ENCODE assay signal across 1 cellular context in genomic region chr9:33770156-33770880, GRCh38.
TF ChIP-seq lines count a peak whose summit lies in the region.
"Not testable (repeated sequence)": the region's sequence is repeated elsewhere in the genome, so short reads cannot be mapped to it uniquely, and the experiment has no call there.

No MANE protein-coding gene starts in this region.

TF ChIP-seq in K562, 482 proteins besides CTCF, POLR2A, EP300 and RAD21:
- peak; percentile 45; the same call in 1 of the 2 replicates for TF ChIP-seq FOSL1 (tag; conservative IDR thresholded peaks at IDR 0.05)
- peak; percentile 65 for TF ChIP-seq ATF3 (IDR thresholded peaks at IDR 0.05)
- not testable (repeated sequence) for TF ChIP-seq ATF3 (CRISPR knock-in tag; conservative IDR thresholded peaks at IDR 0.05)
